ENCODE assay signal across 16 cellular contexts in the genomic region with DNA sequence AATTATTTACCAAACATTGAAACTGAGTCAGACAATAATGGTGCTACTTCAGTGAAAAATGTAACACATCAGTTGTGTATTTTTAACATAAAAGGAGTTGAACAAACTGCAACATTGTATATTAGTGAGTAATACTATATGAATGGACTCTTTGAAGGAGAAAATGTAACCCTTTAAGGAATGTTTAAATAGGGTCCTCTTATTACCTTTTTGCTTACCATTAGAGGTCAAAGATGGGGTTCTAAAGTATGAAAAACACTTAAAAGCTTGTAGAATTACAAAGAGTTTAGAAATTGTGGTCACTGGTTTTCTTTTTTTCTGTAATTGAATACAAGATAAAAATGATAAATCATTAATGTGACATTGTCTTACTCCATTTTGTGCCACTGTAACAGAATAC.
"Had no signal": no experiment of that assay in that cellular context is flagged by ENCODE, and none has a peak within 500 bp of the region (broad histone marks: within the 10 kb centered on the region; RNA-seq: fewer than 3 reads in every experiment).

No MANE protein-coding gene starts in this region.

- H3K27ac ChIP-seq: esophagus muscularis mucosa, heart right ventricle, right atrium auricular region, skin epidermis, transverse colon, vagina had no signal

- H3K9me3 ChIP-seq: esophagus muscularis mucosa, heart right ventricle, right atrium auricular region, vagina had no signal

- H3K4me3 ChIP-seq: esophagus muscularis mucosa, heart right ventricle, right atrium auricular region, skin epidermis, transverse colon, vagina had no signal

- DNase-seq: activated CD4-positive, alpha-beta T cell treated with anti-CD3 and anti-CD28 coated beads, Interleukin-2, amount 10 ng/mL, durations not matched to agents 7 days and 5 days; activated CD8-positive, alpha-beta T cell treated with anti-CD3 and anti-CD28 coated beads, Interleukin-2, amount 10 ng/mL, durations not matched to agents 7 days and 5 days; activated naive CD4-positive, alpha-beta T cell treated with Interleukin-2 at 50 U/mL for 16 hours; activated naive CD8-positive, alpha-beta T cell treated with anti-CD3 and anti-CD28 coated beads, Interleukin-2, amount 10 ng/mL, durations not matched to agents 7 days and 5 days; activated T-cell treated with anti-CD3 and anti-CD28 coated beads, Interleukin-2, amount 50 U/mL, for 24 hours; amygdala; effector CD8-positive, alpha-beta T cell; heart right ventricle; kidney glomerular epithelial cell; stimulated activated CD4-positive, alpha-beta T cell treated with anti-CD3 and anti-CD28 coated beads, Interleukin-2, amount 100 ng/mL, for 48 hours; T1000; transverse colon had no signal

- H3K36me3 ChIP-seq: esophagus muscularis mucosa, heart right ventricle, right atrium auricular region, transverse colon, vagina had no signal

- H3K27me3 ChIP-seq: esophagus muscularis mucosa, heart right ventricle, right atrium auricular region, transverse colon, vagina had no signal

- ATAC-seq: activated CD8-positive, alpha-beta T cell treated with anti-CD3 and anti-CD28 coated beads, Interleukin-2, amount 10 ng/mL, durations not matched to agents 7 days and 5 days; heart right ventricle had no signal
